22 cellular contexts compared by ENCODE assay signal in genomic region chr1:227661495-227661894, GRCh38.
"Had no signal": no experiment of that assay in that cellular context is flagged by ENCODE, and none has a peak within 500 bp of the region (broad histone marks: within the 10 kb centered on the region; RNA-seq: fewer than 3 reads in every experiment).

No MANE protein-coding gene starts in this region.

- H3K4me1 ChIP-seq: esophagus squamous epithelium, heart right ventricle, right atrium auricular region, suprapubic skin, transverse colon, vagina had no signal

- H3K4me1 Mint-ChIP-seq: activated CD4-positive, alpha-beta T cell treated with anti-CD3 and anti-CD28 coated beads, Interleukin-2, amount 10 ng/mL, durations not matched to agents 24 days and 14 days; activated naive CD8-positive, alpha-beta T cell treated with anti-CD3 and anti-CD28 coated beads, Interleukin-2, amount 10 ng/mL, durations not matched to agents 7 days and 5 days; brain; neural crest cell had no signal

- DNase-seq: activated CD4-positive, alpha-beta T cell treated with anti-CD3 and anti-CD28 coated beads, Interleukin-2, amount 10 ng/mL, durations not matched to agents 24 days and 14 days; activated CD8-positive, alpha-beta T cell treated with anti-CD3 and anti-CD28 coated beads, Interleukin-2, amount 10 ng/mL, durations not matched to agents 7 days and 5 days; activated naive CD4-positive, alpha-beta T cell treated with Interleukin-2 at 50 U/mL for 16 hours; activated naive CD8-positive, alpha-beta T cell treated with anti-CD3 and anti-CD28 coated beads, Interleukin-2, amount 10 ng/mL, durations not matched to agents 7 days and 5 days; activated T-cell treated with anti-CD3 and anti-CD28 coated beads, Interleukin-2, amount 50 U/mL, for 24 hours; effector CD8-positive, alpha-beta T cell; esophagus squamous epithelium; heart right ventricle; islet precursor cell; midbrain; T1000; transverse colon had no signal

- H3K27ac Mint-ChIP-seq: activated CD4-positive, alpha-beta T cell treated with anti-CD3 and anti-CD28 coated beads, Interleukin-2, amount 10 ng/mL, durations not matched to agents 24 days and 14 days; activated CD8-positive, alpha-beta T cell treated with anti-CD3 and anti-CD28 coated beads, Interleukin-2, amount 10 ng/mL, durations not matched to agents 7 days and 5 days; activated naive CD8-positive, alpha-beta T cell treated with anti-CD3 and anti-CD28 coated beads, Interleukin-2, amount 10 ng/mL, durations not matched to agents 7 days and 5 days; activated T-cell treated with anti-CD3 and anti-CD28 coated beads, Interleukin-2, amount 50 U/mL, for 24 hours; activated T-helper 2 cell treated with anti-CD3 and anti-CD28 coated beads, Interferon-gamma antibody, Interleukin-2, Interleukin-4, amounts not matched to agents 10 μg/mL and 5 μg/mL and 100 μg/mL, durations not matched to agents 14 hours and 24 hours and 36 hours; brain; progenitor cell of endocrine pancreas; stimulated activated naive CD8-positive, alpha-beta T cell treated with anti-CD3 and anti-CD28 coated beads, Interleukin-15, Interleukin-2, amounts not matched to agents 100 ng/mL and 50 ng/mL, for 24 hours had no signal

- ATAC-seq: activated CD8-positive, alpha-beta T cell treated with anti-CD3 and anti-CD28 coated beads, Interleukin-2, amount 10 ng/mL, durations not matched to agents 7 days and 5 days; heart right ventricle had no signal

- H3K27ac ChIP-seq: coronary artery, esophagus squamous epithelium, heart right ventricle, right atrium auricular region, suprapubic skin, transverse colon, vagina had no signal

- H3K27me3 ChIP-seq: esophagus squamous epithelium, heart right ventricle, right atrium auricular region, suprapubic skin, transverse colon, vagina had no signal

- H3K4me3 ChIP-seq: coronary artery, esophagus squamous epithelium, heart right ventricle, lung, right atrium auricular region, suprapubic skin, transverse colon, vagina had no signal

- H3K4me3 Mint-ChIP-seq: activated CD4-positive, alpha-beta T cell treated with anti-CD3 and anti-CD28 coated beads, Interleukin-2, amount 10 ng/mL, durations not matched to agents 24 days and 14 days; activated CD8-positive, alpha-beta T cell treated with anti-CD3 and anti-CD28 coated beads, Interleukin-2, amount 10 ng/mL, durations not matched to agents 7 days and 5 days; activated naive CD8-positive, alpha-beta T cell treated with anti-CD3 and anti-CD28 coated beads, Interleukin-2, amount 10 ng/mL, durations not matched to agents 7 days and 5 days; activated T-cell treated with anti-CD3 and anti-CD28 coated beads, Interleukin-2, amount 50 U/mL, for 24 hours; brain; neural crest cell; stimulated activated naive CD8-positive, alpha-beta T cell treated with anti-CD3 and anti-CD28 coated beads, Interleukin-15, Interleukin-2, amounts not matched to agents 100 ng/mL and 50 ng/mL, for 24 hours had no signal
